ENCODE assay signal across 13 cellular contexts in the genomic region with DNA sequence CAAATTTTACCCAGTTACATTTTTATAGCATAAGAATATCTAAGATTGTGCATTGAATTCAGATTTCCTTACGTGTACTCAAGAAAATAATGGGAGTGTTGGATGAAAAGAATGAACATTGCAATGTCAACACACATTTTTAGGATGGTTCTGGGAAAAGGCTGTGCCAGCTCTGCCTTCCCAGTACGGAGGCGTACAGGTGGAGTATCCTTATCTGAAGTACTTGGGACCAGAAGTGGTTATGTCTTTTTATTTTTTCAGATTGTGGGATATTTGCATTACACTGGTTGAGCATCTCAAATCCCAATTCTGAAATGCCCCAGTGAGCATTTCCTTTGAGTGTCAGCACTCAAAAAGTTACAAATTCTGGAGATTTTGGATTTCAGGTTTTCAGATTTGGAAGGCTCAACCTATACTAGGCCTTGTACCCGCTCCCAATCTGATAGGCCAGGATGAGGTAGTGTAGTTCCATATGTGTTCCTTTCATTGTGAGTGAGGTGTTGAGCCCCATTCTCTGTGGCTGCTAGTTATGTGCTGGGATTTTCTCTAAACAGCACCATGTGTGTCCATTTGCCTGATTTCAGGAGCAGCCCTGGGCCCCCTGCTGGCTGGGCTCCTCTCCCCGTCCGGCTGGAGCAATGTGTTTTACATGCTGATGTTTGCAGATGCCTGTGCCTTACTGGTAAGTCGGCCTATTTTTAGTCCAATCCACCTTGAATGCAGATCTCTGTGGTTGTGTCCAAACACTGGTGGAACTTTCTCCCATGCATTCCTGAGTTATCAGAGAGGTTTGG.
DNase-seq lines count a peak whose midpoint lies in the region; ATAC-seq and TF ChIP-seq lines count a peak whose summit lies in the region.
"Had no signal": no experiment of that assay in that cellular context is flagged by ENCODE, and none has a peak within 500 bp of the region (broad histone marks: within the 10 kb centered on the region; RNA-seq: fewer than 3 reads in every experiment).

No MANE protein-coding gene starts in this region.

- H3K27ac ChIP-seq in transverse colon, result no peak overlapping the region

- DNase-seq in activated T-cell treated with anti-CD3 and anti-CD28 coated beads, Interleukin-2, amount 50 U/mL, for 24 hours, result peak; percentile 24
- DNase-seq in activated T-cell treated with anti-CD3 and anti-CD28 coated beads for 4 hours, result no peak
- peak; percentile 12 for DNase-seq in RPMI7951 (ENCODE audit: low read depth)
- peak; percentile 25 to 60 for DNase-seq in foreskin fibroblast
- DNase-seq in transverse colon, result peak; percentile 9
- DNase-seq: AML-193; central memory CD4-positive, alpha-beta T cell; NCI-H345 had no signal

- H3K4me3 Mint-ChIP-seq in activated T-cell treated with anti-CD3 and anti-CD28 coated beads, Interleukin-2, amount 50 U/mL, for 24 hours, result no peak overlapping the region
- H3K4me3 Mint-ChIP-seq: IgD-negative memory B cell had no signal

- peaks cover 81% of the 10 kb centered on the region for H3K36me3 Mint-ChIP-seq in activated T-cell treated with anti-CD3 and anti-CD28 coated beads, Interleukin-2, amount 50 U/mL, for 24 hours (ENCODE audit: low read depth)

- peak; percentile 55 for TF ChIP-seq CTCF in foreskin fibroblast (IDR thresholded peaks at IDR 0.05; ENCODE audit: low read depth, low read length)
- TF ChIP-seq CTCF in transverse colon (IDR thresholded peaks at IDR 0.05), result no peak

- no peak overlapping the region for H3K4me3 ChIP-seq in foreskin fibroblast (ENCODE audit: low read depth in 1 of 2, low read length in 2 of 2)
- H3K4me3 ChIP-seq in transverse colon, result no peak overlapping the region
- H3K4me3 ChIP-seq: mucosa of descending colon had no signal

- no peak overlapping the region for H3K27ac Mint-ChIP-seq in activated T-cell treated with anti-CD3 and anti-CD28 coated beads, Interleukin-2, amount 50 U/mL, for 24 hours
- H3K27ac Mint-ChIP-seq: IgD-negative memory B cell had no signal

- H3K4me1 ChIP-seq in transverse colon, result no peaks in the 10 kb centered on the region

- in situ Hi-C loops in transverse colon (cut with MboI; ENCODE audit: low pct_ligation_motif_present in 1 of 4, low pct_unique_long_range_greater_than_20kb in 1 of 4, low sequenced_read_pairs in 3 of 4), result loop anchor here in 2 of 4 donors (25.0 kb wide), 3 partner anchors 188 to 262 kb away; partner anchors contain the start of gene TFF3 (in 1 of the 2)

- no peak for TF ChIP-seq EP300 in transverse colon (IDR thresholded peaks at IDR 0.05; ENCODE audit: low read depth)

- no peaks in the 10 kb centered on the region for H3K27me3 Mint-ChIP-seq in activated T-cell treated with anti-CD3 and anti-CD28 coated beads, Interleukin-2, amount 50 U/mL, for 24 hours
- H3K27me3 Mint-ChIP-seq: IgD-negative memory B cell had no signal

- H3K36me3 ChIP-seq in transverse colon, result peaks cover 0 to 29% (median 4%) of the 10 kb centered on the region in 4 donors

- H3K9me3 ChIP-seq in transverse colon, result no peaks in the 10 kb centered on the region

- no peak for TF ChIP-seq POLR2A in transverse colon (IDR thresholded peaks at IDR 0.05)

- no peaks in the 10 kb centered on the region for H3K4me1 Mint-ChIP-seq in activated T-cell treated with anti-CD3 and anti-CD28 coated beads, Interleukin-2, amount 50 U/mL, for 24 hours (ENCODE audit: low read depth)

- WGBS in transverse colon (ENCODE audit: low coverage in 1 of 2), 2 donors, result 87 to 92% methylated on average over 1 to 7 of the region's 7 CpGs

- intact Hi-C loops in transverse colon (cut with DNase I; ENCODE audit: low total_unique reads), result no loop called here

- peaks cover 10% of the 10 kb centered on the region for H3K9me3 Mint-ChIP-seq in activated T-cell treated with anti-CD3 and anti-CD28 coated beads, Interleukin-2, amount 50 U/mL, for 24 hours

- ATAC-seq in GM18858 (IDR thresholded peaks at IDR 0.05; ENCODE audit: unreplicated experiment) (no peak), HG02852 (IDR thresholded peaks at IDR 0.05; ENCODE audit: unreplicated experiment) (no peak), GM21423 (IDR thresholded peaks at IDR 0.05; ENCODE audit: unreplicated experiment) (no peak)
- ATAC-seq: mucosa of descending colon had no signal

- H3K27me3 ChIP-seq in transverse colon, result no peaks in the 10 kb centered on the region
